Comparison of ENCODE assay signal across 8 cellular contexts in the genomic region with DNA sequence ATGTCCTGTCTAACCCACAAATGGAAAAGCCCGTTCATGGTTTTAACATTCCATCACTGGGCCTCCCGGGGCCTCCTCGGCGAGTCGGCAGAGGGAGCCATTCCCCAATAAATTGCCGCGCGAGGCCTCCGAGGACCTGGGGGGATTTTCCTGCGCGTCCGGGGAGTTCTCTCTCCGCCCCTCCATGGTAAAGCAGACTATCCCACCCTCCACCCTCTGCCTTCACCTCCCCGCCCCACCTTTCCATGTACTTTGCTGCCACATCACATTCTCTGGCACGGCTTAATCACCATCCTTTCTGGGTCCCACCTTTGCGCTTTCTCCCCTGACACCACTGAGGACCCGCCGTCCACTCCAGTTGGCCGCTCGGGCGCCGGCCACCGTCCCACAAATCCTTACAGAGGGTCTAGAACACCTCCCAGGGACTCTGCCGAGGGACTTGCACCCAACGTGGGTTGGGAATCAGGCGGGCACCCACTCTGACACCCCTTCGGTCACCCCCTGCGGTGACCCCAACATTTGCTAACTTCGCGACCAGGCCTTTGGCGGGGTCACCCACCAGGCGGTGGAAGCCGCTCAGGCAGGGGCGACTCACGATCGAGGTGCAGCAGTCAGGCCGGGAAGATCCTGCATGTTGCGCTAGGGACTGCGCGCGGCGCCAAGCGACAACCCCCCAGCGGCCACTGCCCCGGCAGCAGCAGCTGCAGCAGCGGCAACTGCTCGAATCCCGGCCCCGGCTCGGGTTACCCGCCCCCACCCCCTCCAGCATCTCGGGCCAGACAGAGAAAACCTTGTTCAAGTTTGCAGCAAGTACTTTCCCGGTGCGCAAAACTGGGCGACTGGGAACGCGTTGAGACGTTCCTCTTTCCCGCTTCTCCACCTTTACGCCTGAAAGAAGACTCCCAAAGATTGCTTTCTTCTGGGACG. TPM values are rescaled to one million over a fixed set of nuclear protein-coding genes. Genes with fewer than 3 reads are reported as not detected.
A peak's percentile ranks its signal among the peaks of the same experiment; 100 is the strongest.
DNase-seq lines count a peak whose midpoint lies in the region; ATAC-seq, FAIRE-seq and TF ChIP-seq lines count a peak whose summit lies in the region.

A gene (plus strand): TSS at position 778 of the 927 bp plus-strand sequence. CDS start 40,513 bp downstream, outside the sequence.

- H3K36me3 ChIP-seq in GM12878 (ENCODE audit: control insufficient read depth in 2 of 2, insufficient read depth in 2 of 2, low read length in 1 of 2): no peaks in the 10 kb centered on the region
- H3K36me3 ChIP-seq in iPS-18a (ENCODE audit: control insufficient read depth, low read depth, low read length): no peaks in the 10 kb centered on the region
- no peaks in the 10 kb centered on the region for H3K36me3 ChIP-seq in small intestine (ENCODE audit: control insufficient read depth in 2 of 2, insufficient read depth in 2 of 2, low read length in 2 of 2)

- H3K9me3 ChIP-seq in GM12878 (replicated peaks; ENCODE audit: control insufficient read depth, insufficient read depth, low read length) (no peaks in the 10 kb centered on the region; the same call in 2 of the 3 replicates), iPS-18a (ENCODE audit: control insufficient read depth, low read depth, low read length) (peaks cover 8% of the 10 kb centered on the region), small intestine (ENCODE audit: control insufficient read depth, low read depth) (no peaks in the 10 kb centered on the region)

- peaks cover 12% of the 10 kb centered on the region for H3K4me1 Mint-ChIP-seq in activated naive CD4-positive, alpha-beta T cell treated with anti-CD3 and anti-CD28 coated beads, Interleukin-2, amount 50 U/mL, for 24 hours

- POLR2A ChIA-PET in GM12878 (lab: Charles Lee): no interaction called here

- H3K36me3 Mint-ChIP-seq in activated naive CD4-positive, alpha-beta T cell treated with anti-CD3 and anti-CD28 coated beads, Interleukin-2, amount 50 U/mL, for 24 hours: peaks cover 4% of the 10 kb centered on the region

- H3K27me3 ChIP-seq in GM12878 (replicated peaks in 1 of 2; ENCODE audit: control insufficient read depth in 2 of 2, insufficient read depth in 2 of 2, low read length in 1 of 2): peaks cover 1 to 13% of the 10 kb centered on the region in 2 experiments
- peaks cover 5% of the 10 kb centered on the region for H3K27me3 ChIP-seq in iPS-18a (ENCODE audit: control insufficient read depth, insufficient read depth, low read length)
- H3K27me3 ChIP-seq in small intestine (ENCODE audit: control insufficient read depth in 2 of 2, insufficient read depth in 2 of 2, low read length in 2 of 2): peaks cover 2 to 13% of the 10 kb centered on the region in 2 donors

- H3K27ac ChIP-seq in GM12878 (ENCODE audit: control insufficient read depth, insufficient read depth): no peak within 1 kb of the TSS
- H3K27ac ChIP-seq in iPS-18a (ENCODE audit: low read length): peak within 1 kb of the TSS; percentile 25
- H3K27ac ChIP-seq in small intestine (ENCODE audit: low read depth in 1 of 2, low read length in 1 of 2): no peak within 1 kb of the TSS

- 10% methylated on average over 60 of the region's 61 CpGs for WGBS in GM12878 (ENCODE audit: insufficient coverage, insufficient replicate concordance, low lambda C conversion rate, missing lambda C conversion rate)
- WGBS in small intestine, 3 donors: 0 to 3% (median 2%) methylated on average over 58 to 61 of the region's 61 CpGs

- no peak within 1 kb of the TSS for H3K4me2 ChIP-seq in GM12878 (ENCODE audit: control insufficient read depth, insufficient read depth)

- RAD21 ChIA-PET in GM12878 (lab: Charles Lee; ENCODE audit: unreplicated experiment): no interaction called here

- H3K79me2 ChIP-seq in GM12878 (ENCODE audit: control insufficient read depth, insufficient read depth, low read length): no peaks in the 10 kb centered on the region

- no TSS peak for BruUV-seq in GM12878 (replicated peaks; lab: Mats Ljungman, UMichigan)

- DNase-seq in activated naive CD4-positive, alpha-beta T cell treated with Interleukin-2 at 50 U/mL for 16 hours: no peak
- DNase-seq in NAMALWA (ENCODE audit: low spot score) (peak; percentile 13), GM12878 (ENCODE audit: low read depth, low spot score) (no peak), small intestine (peak; percentile 32)

- peak; percentile 57 to 62 (median 61) for TF ChIP-seq CTCF in GM12878 (IDR thresholded peaks at IDR 0.05 in 2 of 3, conservative IDR thresholded peaks at IDR 0.05 in 1 of 3; ENCODE audit: control insufficient read depth in 2 of 3, extremely low read depth in 1 of 3, insufficient read depth in 1 of 3, low read depth in 3 of 3, low read length in 3 of 3)

- in situ Hi-C loops in GM12878 (cut with MboI): no loop called here

- H4K20me1 ChIP-seq in GM12878 (ENCODE audit: control insufficient read depth, insufficient read depth): no peaks in the 10 kb centered on the region; the same call in 1 of the 2 replicates

- peak within 1 kb of the TSS; percentile 40 for H3K4me3 Mint-ChIP-seq in activated naive CD4-positive, alpha-beta T cell treated with anti-CD3 and anti-CD28 coated beads, Interleukin-2, amount 50 U/mL, for 24 hours

- SMC1A ChIA-PET in GM12878 (lab: Charles Lee; ENCODE audit: uncharacterized antibody, unreplicated experiment): no interaction called here

- TF ChIP-seq EP300 in GM12878 (IDR thresholded peaks at IDR 0.05; ENCODE audit: borderline replicate concordance in 1 of 2, control insufficient read depth in 1 of 2, low read depth in 2 of 2, low read length in 2 of 2): no peak

- no peak within 1 kb of the TSS for H3K27ac Mint-ChIP-seq in activated naive CD4-positive, alpha-beta T cell treated with anti-CD3 and anti-CD28 coated beads, Interleukin-2, amount 50 U/mL, for 24 hours

- H3K9ac ChIP-seq in GM12878 (ENCODE audit: control insufficient read depth, insufficient read depth, low read length) (no peak within 1 kb of the TSS), iPS-18a (ENCODE audit: low read length) (peak within 1 kb of the TSS; percentile 79)

- no peak within 1 kb of the TSS for H3K4me3 ChIP-seq in GM12878
- peak within 1 kb of the TSS; percentile 89 for H3K4me3 ChIP-seq in iPS-18a (ENCODE audit: low read length)
- H3K4me3 ChIP-seq in small intestine (ENCODE audit: low read depth in 1 of 2, low read length in 2 of 2): peak within 1 kb of the TSS in 1 of 2 donors; percentile 39

- FAIRE-seq in GM12878 (lab: Jason Lieb, UNC) (no peak), small intestine (lab: Jason Lieb, UNC) (no peak)

- H3K9me3 Mint-ChIP-seq in activated naive CD4-positive, alpha-beta T cell treated with anti-CD3 and anti-CD28 coated beads, Interleukin-2, amount 50 U/mL, for 24 hours: no peaks in the 10 kb centered on the region

- no peaks in the 10 kb centered on the region for H3K4me1 ChIP-seq in GM12878 (ENCODE audit: control insufficient read depth, insufficient read depth, low read length)
- peaks cover 29% of the 10 kb centered on the region for H3K4me1 ChIP-seq in iPS-18a (ENCODE audit: control insufficient read depth, low read depth, low read length)
- no peaks in the 10 kb centered on the region for H3K4me1 ChIP-seq in small intestine (ENCODE audit: control insufficient read depth in 2 of 2, insufficient read depth in 1 of 2, low read depth in 1 of 2, low read length in 1 of 2)

- ATAC-seq in GM12878 (peak; percentile 77), GM18858 (IDR thresholded peaks at IDR 0.05; ENCODE audit: unreplicated experiment) (no peak), HG03108 (IDR thresholded peaks at IDR 0.05; ENCODE audit: unreplicated experiment) (no peak)

- TF ChIP-seq RAD21 in GM12878 (IDR thresholded peaks at IDR 0.05; ENCODE audit: insufficient read depth, low read depth, low read length): peak; percentile 89

- no peak within 1 kb of the TSS for H2AFZ ChIP-seq in GM12878 (ENCODE audit: control insufficient read depth, low read depth, low read length)

- CTCF ChIA-PET in GM12878 (lab: Yijun Ruan, JAX): no interaction called here

- TF ChIP-seq POLR2A in GM12878 (IDR thresholded peaks at IDR 0.05; ENCODE audit: low read depth, low read length): no peak

- intact Hi-C loops in GM12878 (cut with micrococcal nuclease; ENCODE audit: unreplicated experiment): loop anchor here (1.0 to 2.0 kb wide), 2 partner anchors 153 to 203 kb away; no protein-coding TSS in a partner anchor

- H3K27me3 Mint-ChIP-seq in activated naive CD4-positive, alpha-beta T cell treated with anti-CD3 and anti-CD28 coated beads, Interleukin-2, amount 50 U/mL, for 24 hours: peaks cover 60% of the 10 kb centered on the region

TF ChIP-seq in GM12878, 131 proteins besides CTCF, POLR2A, EP300 and RAD21:
- peak; percentile 80 for TF ChIP-seq SMC3 (IDR thresholded peaks at IDR 0.05; ENCODE audit: borderline replicate concordance, low read length)
- TF ChIP-seq NBN (IDR thresholded peaks at IDR 0.05): no peak

RNA-seq across cellular contexts. Expression of the gene that starts here (rescaled TPM):
- total RNA-seq in GM12878 (2013; cell fraction: nucleolus; rRNA removed): not detected in 2 replicates
- total RNA-seq in GM12878 (2014; rRNA removed) (0.06 and 0.11 TPM in 2 replicates), GM12878 (2014; rRNA removed; fragmentation: Illumina TruSeq; extraction: Trizol) (0.69 TPM in 1 of 2 replicates, not detected in the other), GM12878 (2021) (0.05 and 0.13 TPM in 2 replicates)
- polyA plus RNA-seq in GM12878 (2011; ENCODE audit: low read depth): not detected
- polyA plus RNA-seq in GM12878 (2011; rRNA removed) (not detected in 2 replicates), GM12878 (2014; fragmentation: Illumina TruSeq; extraction: Trizol) (0.04 TPM in 1 of 2 replicates, not detected in the other), GM12878 (2014; fragmentation: Nextera tagmentation; extraction: Ambion mirVana) (not detected), GM12878 (2014; rRNA removed) (0.03 TPM in 1 of 2 replicates, not detected in the other), GM12878 (2016; fragmentation: Nextera tagmentation; extraction: Ambion mirVana) (under 1 TPM in 1 of 2 experiments, not detected in 1; 0.21 TPM), small intestine (under 1 TPM in 1 of 3 donors, not detected in 2; 0.31 TPM)
- polyA plus RNA-seq in GM12878 (2011; cell fraction: cytosol; rRNA removed): not detected in 2 replicates
- 0.01 and 0.09 TPM in 2 replicates for polyA plus RNA-seq in GM12878 (2011; cell fraction: nucleus; rRNA removed)
- 0.12 TPM in 1 of 2 replicates, not detected in the other for polyA plus RNA-seq in GM12878 (2012)
- 0.07 TPM in 1 of 2 replicates, not detected in the other for polyA minus RNA-seq in GM12878 (2011; rRNA and poly(A)+ RNA removed)
- polyA minus RNA-seq in GM12878 (2011; cell fraction: cytosol; rRNA and poly(A)+ RNA removed): not detected in 2 replicates
- not detected in 2 replicates for polyA minus RNA-seq in GM12878 (2011; cell fraction: nucleus; rRNA and poly(A)+ RNA removed)

Comparison
In these comparisons a context has a peak if more than half of its experiments do, and no peak if none do; other contexts are left out.
1. Peak in ATAC-seq in GM12878; RNA of the gene not detected or under 1 TPM.
2. Peak in DNase-seq in small intestine; RNA of the gene not detected or under 1 TPM.